ENCODE assay signal across 26 cellular contexts in the genomic region with DNA sequence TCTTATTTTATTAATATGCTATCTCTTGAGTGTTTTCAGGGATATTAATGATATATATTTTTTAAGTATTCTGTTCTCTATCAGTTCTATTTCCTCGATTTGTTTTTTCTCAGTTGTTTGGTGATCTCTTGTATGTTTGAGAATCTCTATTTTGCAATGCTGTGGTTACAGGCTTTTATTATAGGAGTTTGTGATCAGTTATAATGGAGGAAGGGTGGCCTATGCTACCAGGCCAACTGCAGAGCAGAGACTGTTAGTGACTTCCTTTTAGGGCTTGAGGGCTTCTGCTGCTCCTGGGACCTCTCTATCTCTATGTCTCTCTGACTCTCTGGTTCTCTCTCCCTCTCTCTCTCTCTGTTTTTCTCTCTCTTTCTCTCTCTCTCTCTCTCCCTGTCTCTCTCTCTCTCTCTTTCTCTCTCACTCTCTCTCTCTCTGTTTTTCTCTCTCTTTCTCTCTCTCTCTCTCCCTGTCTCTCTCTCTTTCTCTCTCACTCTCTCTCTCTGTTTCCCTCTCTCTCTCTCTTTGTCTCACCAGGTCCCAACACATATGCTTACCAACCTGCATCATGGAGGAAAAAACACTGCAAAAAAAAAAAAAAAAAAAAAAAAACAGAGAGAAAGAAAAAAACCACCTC.
DNase-seq lines count a peak whose midpoint lies in the region; TF ChIP-seq lines count a peak whose summit lies in the region.
"Had no signal": no experiment of that assay in that cellular context is flagged by ENCODE, and none has a peak within 500 bp of the region (broad histone marks: within the 10 kb centered on the region; RNA-seq: fewer than 3 reads in every experiment).

No MANE protein-coding gene starts in this region.

- H3K4me1 ChIP-seq in HEK293 (ENCODE audit: control insufficient read depth, insufficient read depth, low read length) = peaks cover 8% of the 10 kb centered on the region; the same call in 1 of the 2 replicates
- H3K4me1 ChIP-seq in smooth muscle cell (ENCODE audit: low read depth) = no peaks in the 10 kb centered on the region
- H3K4me1 ChIP-seq in PC-9 (replicated peaks; ENCODE audit: insufficient read depth) = peaks cover 47% of the 10 kb centered on the region
- no peaks in the 10 kb centered on the region for H3K4me1 ChIP-seq in neural progenitor cell
- H3K4me1 ChIP-seq: colonic mucosa, left lung, right lobe of liver had no signal

- no peaks in the 10 kb centered on the region for H3K9me2 ChIP-seq in PC-9 (ENCODE audit: insufficient read depth)

- peaks cover 2% of the 10 kb centered on the region for H3K27me3 Mint-ChIP-seq in neural progenitor cell (ENCODE audit: insufficient read depth, low read depth)

- no peak overlapping the region for H3K9ac ChIP-seq in SK-N-MC (ENCODE audit: insufficient read length)
- H3K9ac ChIP-seq in smooth muscle cell (ENCODE audit: low read depth) = no peak overlapping the region
- no peak overlapping the region for H3K9ac ChIP-seq in neural progenitor cell

- H2AFZ ChIP-seq in smooth muscle cell (ENCODE audit: low read depth) = peak overlapping the region; percentile 45
- no peak overlapping the region for H2AFZ ChIP-seq in PC-9
- H2AFZ ChIP-seq in neural progenitor cell (replicated peaks) = no peak overlapping the region
- H2AFZ ChIP-seq: GM23338 had no signal

- H3K4me2 ChIP-seq in smooth muscle cell (no peak overlapping the region), PC-9 (no peak overlapping the region), neural progenitor cell (no peak overlapping the region)
- H3K4me2 ChIP-seq: GM23338 had no signal

- no TSS peak for BruUV-seq in PC-9 (replicated peaks; lab: Mats Ljungman, UMichigan)

- DNase-seq in SK-N-MC (ENCODE audit: low read depth, low spot score) (no peak), fibroblast of gingiva (ENCODE audit: low read depth) (peak; percentile 12), smooth muscle cell (lab: John Stamatoyannopoulos, UW; ENCODE audit: unreplicated experiment) (no peak), PC-9 (no peak), neural progenitor cell (ENCODE audit: low spot score) (no peak), AML-193 (lab: John Stamatoyannopoulos, UW) (no peak)
- DNase-seq: activated CD4-positive, alpha-beta T cell treated with anti-CD3 and anti-CD28 coated beads for 4 hours; anterior cingulate cortex; colonic mucosa; effector CD4-positive, alpha-beta T cell; EL; glutamatergic neuron; KBM-7; left lung; MG63; NCI-H1436; NCI-H2081 treated with DMSO at 0.1 percent for 48 hours; NCI-H2227 treated with DMSO at 0.1 percent for 48 hours; NCI-H526 treated with DMSO at 0.1 percent for 48 hours; NK-92 treated with Interleukin-12 subunit alpha and Interleukin-12 subunit beta, amount 100 ng/mL, for 24 hours; right lobe of liver; T-helper 2 cell had no signal

- H3K36me3 Mint-ChIP-seq in neural progenitor cell = no peaks in the 10 kb centered on the region
- H3K36me3 Mint-ChIP-seq: activated naive CD4-positive, alpha-beta T cell treated with anti-CD3 and anti-CD28 coated beads, Interleukin-2, amount 50 U/mL, for 24 hours; stimulated activated effector memory CD8-positive, alpha-beta T cell treated with anti-CD3 and anti-CD28 coated beads, Interleukin-12 subunit alpha, Interleukin-12 subunit beta, amount 100 ng/mL, for 72 hours had no signal

- TF ChIP-seq CTCF in HEK293 (tag by site-specific recombination; IDR thresholded peaks at IDR 0.05) = no peak
- no peak for TF ChIP-seq CTCF in smooth muscle cell (IDR thresholded peaks at IDR 0.05; ENCODE audit: borderline replicate concordance, insufficient read depth, poor library complexity, severe bottlenecking)
- TF ChIP-seq CTCF in PC-9 (conservative IDR thresholded peaks at IDR 0.05) = no peak
- TF ChIP-seq CTCF in neural progenitor cell (IDR thresholded peaks at IDR 0.05) = no peak

- H3K27ac ChIP-seq in HEK293 (ENCODE audit: extremely low read depth, low read depth, low read length) = no peak overlapping the region
- H3K27ac ChIP-seq in SK-N-MC = 0 out of 2 replicates have a peak overlapping the region, but pooled peaks have one; percentile 5
- H3K27ac ChIP-seq in smooth muscle cell (ENCODE audit: low read depth) = no peak overlapping the region
- no peak overlapping the region for H3K27ac ChIP-seq in PC-9
- no peak overlapping the region for H3K27ac ChIP-seq in neural progenitor cell
- H3K27ac ChIP-seq: colonic mucosa, left lung, right lobe of liver had no signal

- 92% methylated on average over 1 of the region's 1 CpG for WGBS in smooth muscle cell (ENCODE audit: low lambda C conversion rate)

- H3K27ac Mint-ChIP-seq in neural progenitor cell = no peak overlapping the region
- H3K27ac Mint-ChIP-seq: activated naive CD4-positive, alpha-beta T cell treated with anti-CD3 and anti-CD28 coated beads, Interleukin-2, amount 50 U/mL, for 24 hours; GM23338; stimulated activated effector memory CD8-positive, alpha-beta T cell treated with anti-CD3 and anti-CD28 coated beads, Interleukin-12 subunit alpha, Interleukin-12 subunit beta, amount 100 ng/mL, for 72 hours had no signal

- intact Hi-C loops in PC-9 (cut with micrococcal nuclease; ENCODE audit: unreplicated experiment) = loop anchor here (10.0 kb wide), 1 partner anchor 155 kb away; no protein-coding TSS in a partner anchor

- no peaks in the 10 kb centered on the region for H3K36me3 ChIP-seq in HEK293 (ENCODE audit: control insufficient read depth in 2 of 2, insufficient read depth in 1 of 2, low read length in 2 of 2)
- H3K36me3 ChIP-seq in SK-N-MC (ENCODE audit: insufficient read depth, low read length) = no peaks in the 10 kb centered on the region
- no peaks in the 10 kb centered on the region for H3K36me3 ChIP-seq in smooth muscle cell (ENCODE audit: low read depth)
- H3K36me3 ChIP-seq in PC-9 (ENCODE audit: low read depth) = 0 out of 2 replicates have a peak, but pooled peaks cover 5% of the 10 kb centered on the region
- H3K36me3 ChIP-seq in neural progenitor cell = no peaks in the 10 kb centered on the region
- H3K36me3 ChIP-seq: colonic mucosa, left lung, MG63, right lobe of liver had no signal

- no peaks in the 10 kb centered on the region for H3K27me3 ChIP-seq in smooth muscle cell (ENCODE audit: low read depth)
- no peaks in the 10 kb centered on the region for H3K27me3 ChIP-seq in PC-9 (ENCODE audit: insufficient read depth, low read depth)
- H3K27me3 ChIP-seq in neural progenitor cell = no peaks in the 10 kb centered on the region
- H3K27me3 ChIP-seq: colonic mucosa, left lung, MG63, right lobe of liver had no signal

- no peaks in the 10 kb centered on the region for H3K4me1 Mint-ChIP-seq in neural progenitor cell
- H3K4me1 Mint-ChIP-seq: activated naive CD4-positive, alpha-beta T cell treated with anti-CD3 and anti-CD28 coated beads, Interleukin-2, amount 50 U/mL, for 24 hours; GM23338; stimulated activated effector memory CD8-positive, alpha-beta T cell treated with anti-CD3 and anti-CD28 coated beads, Interleukin-12 subunit alpha, Interleukin-12 subunit beta, amount 100 ng/mL, for 72 hours had no signal

- H3K9me3 ChIP-seq in HEK293 (ENCODE audit: control insufficient read depth, insufficient read depth, low read depth, low read length) (no peaks in the 10 kb centered on the region), SK-N-MC (ENCODE audit: low read depth, low read length) (no peaks in the 10 kb centered on the region), smooth muscle cell (replicated peaks; ENCODE audit: low read depth) (no peaks in the 10 kb centered on the region), PC-9 (ENCODE audit: insufficient read depth, low read depth) (no peaks in the 10 kb centered on the region; the same call in 1 of the 2 replicates), neural progenitor cell (ENCODE audit: low read depth) (no peaks in the 10 kb centered on the region)
- H3K9me3 ChIP-seq: colonic mucosa, left lung, MG63, right lobe of liver had no signal

- H3K79me2 ChIP-seq in smooth muscle cell (ENCODE audit: low read depth) (no peaks in the 10 kb centered on the region), PC-9 (ENCODE audit: low read depth) (no peaks in the 10 kb centered on the region), neural progenitor cell (ENCODE audit: low read depth) (no peaks in the 10 kb centered on the region)

- no peaks in the 10 kb centered on the region for H3F3A ChIP-seq in smooth muscle cell (ENCODE audit: low read depth)
- peaks cover 26% of the 10 kb centered on the region for H3F3A ChIP-seq in PC-9 (ENCODE audit: insufficient read depth, low read depth)
- no peaks in the 10 kb centered on the region for H3F3A ChIP-seq in neural progenitor cell (ENCODE audit: low read depth)

- no peaks in the 10 kb centered on the region for H3K9me3 Mint-ChIP-seq in neural progenitor cell
- H3K9me3 Mint-ChIP-seq: activated naive CD4-positive, alpha-beta T cell treated with anti-CD3 and anti-CD28 coated beads, Interleukin-2, amount 50 U/mL, for 24 hours; GM23338; stimulated activated effector memory CD8-positive, alpha-beta T cell treated with anti-CD3 and anti-CD28 coated beads, Interleukin-12 subunit alpha, Interleukin-12 subunit beta, amount 100 ng/mL, for 72 hours had no signal

- H4K20me1 ChIP-seq in smooth muscle cell (ENCODE audit: low read depth) (no peaks in the 10 kb centered on the region), PC-9 (ENCODE audit: insufficient read depth) (no peaks in the 10 kb centered on the region), neural progenitor cell (ENCODE audit: low read depth) (no peaks in the 10 kb centered on the region)

- no peak overlapping the region for H3K4me3 Mint-ChIP-seq in neural progenitor cell
- H3K4me3 Mint-ChIP-seq: activated naive CD4-positive, alpha-beta T cell treated with anti-CD3 and anti-CD28 coated beads, Interleukin-2, amount 50 U/mL, for 24 hours; GM23338; stimulated activated effector memory CD8-positive, alpha-beta T cell treated with anti-CD3 and anti-CD28 coated beads, Interleukin-12 subunit alpha, Interleukin-12 subunit beta, amount 100 ng/mL, for 72 hours had no signal

- CTCF ChIA-PET in HEK293 (lab: Yijun Ruan, JAX) = no interaction called here
- CTCF ChIA-PET in PC-9 (lab: Charles Lee) = no interaction called here

- POLR2A ChIA-PET in HEK293 (lab: Yijun Ruan, JAX) = no interaction called here
- POLR2A ChIA-PET in PC-9 (lab: Charles Lee; ENCODE audit: unreplicated experiment) = no interaction called here

- no peak overlapping the region for H3K4me3 ChIP-seq in HEK293 (ENCODE audit: low read depth, low read length)
- H3K4me3 ChIP-seq in SK-N-MC = no peak overlapping the region
- H3K4me3 ChIP-seq in smooth muscle cell = no peak overlapping the region
- H3K4me3 ChIP-seq in PC-9 = no peak overlapping the region
- H3K4me3 ChIP-seq in neural progenitor cell = no peak overlapping the region
- H3K4me3 ChIP-seq: colonic mucosa, GM23338, left lung, MG63, right lobe of liver had no signal

TF ChIP-seq in HEK293, 187 proteins besides CTCF, POLR2A, EP300 and RAD21 (continues in another document):
- TF ChIP-seq, protein P1, sequence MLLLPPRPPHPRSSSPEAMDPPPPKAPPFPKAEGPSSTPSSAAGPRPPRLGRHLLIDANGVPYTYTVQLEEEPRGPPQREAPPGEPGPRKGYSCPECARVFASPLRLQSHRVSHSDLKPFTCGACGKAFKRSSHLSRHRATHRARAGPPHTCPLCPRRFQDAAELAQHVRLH (tag by site-specific recombination; IDR thresholded peaks at IDR 0.05) = no peak
- TF ChIP-seq PRDM1 (tag by site-specific recombination; IDR thresholded peaks at IDR 0.05) = peak; percentile 46; the same call in 1 of the 2 replicates
- TF ChIP-seq ZNF366 (tag by site-specific recombination; conservative IDR thresholded peaks at IDR 0.05) = 0 out of 2 replicates have a peak, but pooled peaks have one; percentile 11
